Comparison of ENCODE assay signal across 2 cellular contexts in genomic region chr20:10448270-10449156, GRCh38.
TF ChIP-seq lines count a peak whose summit lies in the region.

No MANE protein-coding gene starts in this region.

TF ChIP-seq in WTC11, 78 proteins besides CTCF, POLR2A, EP300 and RAD21 (continues in another document):
- TF ChIP-seq, protein P1, sequence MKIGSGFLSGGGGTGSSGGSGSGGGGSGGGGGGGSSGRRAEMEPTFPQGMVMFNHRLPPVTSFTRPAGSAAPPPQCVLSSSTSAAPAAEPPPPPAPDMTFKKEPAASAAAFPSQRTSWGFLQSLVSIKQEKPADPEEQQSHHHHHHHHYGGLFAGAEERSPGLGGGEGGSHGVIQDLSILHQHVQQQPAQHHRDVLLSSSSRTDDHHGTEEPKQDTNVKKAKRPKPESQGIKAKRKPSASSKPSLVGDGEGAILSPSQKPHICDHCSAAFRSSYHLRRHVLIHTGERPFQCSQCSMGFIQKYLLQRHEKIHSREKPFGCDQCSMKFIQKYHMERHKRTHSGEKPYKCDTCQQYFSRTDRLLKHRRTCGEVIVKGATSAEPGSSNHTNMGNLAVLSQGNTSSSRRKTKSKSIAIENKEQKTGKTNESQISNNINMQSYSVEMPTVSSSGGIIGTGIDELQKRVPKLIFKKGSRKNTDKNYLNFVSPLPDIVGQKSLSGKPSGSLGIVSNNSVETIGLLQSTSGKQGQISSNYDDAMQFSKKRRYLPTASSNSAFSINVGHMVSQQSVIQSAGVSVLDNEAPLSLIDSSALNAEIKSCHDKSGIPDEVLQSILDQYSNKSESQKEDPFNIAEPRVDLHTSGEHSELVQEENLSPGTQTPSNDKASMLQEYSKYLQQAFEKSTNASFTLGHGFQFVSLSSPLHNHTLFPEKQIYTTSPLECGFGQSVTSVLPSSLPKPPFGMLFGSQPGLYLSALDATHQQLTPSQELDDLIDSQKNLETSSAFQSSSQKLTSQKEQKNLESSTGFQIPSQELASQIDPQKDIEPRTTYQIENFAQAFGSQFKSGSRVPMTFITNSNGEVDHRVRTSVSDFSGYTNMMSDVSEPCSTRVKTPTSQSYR (CRISPR knock-in tag; IDR thresholded peaks at IDR 0.05): no peak
- TF ChIP-seq GRHL2 (CRISPR knock-in tag; IDR thresholded peaks at IDR 0.05; ENCODE audit: insufficient replicate concordance, severe bottlenecking) (no peak), USF2 (CRISPR knock-in tag; IDR thresholded peaks at IDR 0.05) (no peak), MLX (CRISPR knock-in tag; IDR thresholded peaks at IDR 0.05) (no peak), TEAD4 (CRISPR knock-in tag; IDR thresholded peaks at IDR 0.05) (no peak), PRDM15 (CRISPR knock-in tag; IDR thresholded peaks at IDR 0.05) (no peak), SOX15 (CRISPR knock-in tag; IDR thresholded peaks at IDR 0.05) (no peak), EMX1 (CRISPR knock-in tag; IDR thresholded peaks at IDR 0.05) (no peak), FOXJ3 (CRISPR knock-in tag; IDR thresholded peaks at IDR 0.05; ENCODE audit: borderline replicate concordance) (no peak), IRF1 (CRISPR knock-in tag; IDR thresholded peaks at IDR 0.05) (no peak), JUN (CRISPR knock-in tag; IDR thresholded peaks at IDR 0.05) (no peak)
- TF ChIP-seq, protein P2, sequence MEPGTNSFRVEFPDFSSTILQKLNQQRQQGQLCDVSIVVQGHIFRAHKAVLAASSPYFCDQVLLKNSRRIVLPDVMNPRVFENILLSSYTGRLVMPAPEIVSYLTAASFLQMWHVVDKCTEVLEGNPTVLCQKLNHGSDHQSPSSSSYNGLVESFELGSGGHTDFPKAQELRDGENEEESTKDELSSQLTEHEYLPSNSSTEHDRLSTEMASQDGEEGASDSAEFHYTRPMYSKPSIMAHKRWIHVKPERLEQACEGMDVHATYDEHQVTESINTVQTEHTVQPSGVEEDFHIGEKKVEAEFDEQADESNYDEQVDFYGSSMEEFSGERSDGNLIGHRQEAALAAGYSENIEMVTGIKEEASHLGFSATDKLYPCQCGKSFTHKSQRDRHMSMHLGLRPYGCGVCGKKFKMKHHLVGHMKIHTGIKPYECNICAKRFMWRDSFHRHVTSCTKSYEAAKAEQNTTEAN (CRISPR knock-in tag; IDR thresholded peaks at IDR 0.05): no peak
- TF ChIP-seq, protein P3, sequence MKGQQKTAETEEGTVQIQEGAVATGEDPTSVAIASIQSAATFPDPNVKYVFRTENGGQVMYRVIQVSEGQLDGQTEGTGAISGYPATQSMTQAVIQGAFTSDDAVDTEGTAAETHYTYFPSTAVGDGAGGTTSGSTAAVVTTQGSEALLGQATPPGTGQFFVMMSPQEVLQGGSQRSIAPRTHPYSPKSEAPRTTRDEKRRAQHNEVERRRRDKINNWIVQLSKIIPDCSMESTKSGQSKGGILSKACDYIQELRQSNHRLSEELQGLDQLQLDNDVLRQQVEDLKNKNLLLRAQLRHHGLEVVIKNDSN (CRISPR knock-in tag; IDR thresholded peaks at IDR 0.05): no peak

TF ChIP-seq in HepG2, 621 proteins besides CTCF, POLR2A, EP300 and RAD21 (continued from another document):
- 0 out of 2 replicates have a peak, but pooled peaks have one; percentile 30 for TF ChIP-seq NFE2L2 (IDR thresholded peaks at IDR 0.05; ENCODE audit: low read length)
